24 cellular contexts compared by ENCODE assay signal in genomic region chr4:3660928-3661515, GRCh38.
DNase-seq lines count a peak whose midpoint lies in the region; ATAC-seq and TF ChIP-seq lines count a peak whose summit lies in the region.
"Had no signal": no experiment of that assay in that cellular context is flagged by ENCODE, and none has a peak within 500 bp of the region (broad histone marks: within the 10 kb centered on the region; RNA-seq: fewer than 3 reads in every experiment).

No MANE protein-coding gene starts in this region.

- H3K27ac Mint-ChIP-seq in H9 = no peak overlapping the region
- H3K27ac Mint-ChIP-seq in brain = peak overlapping the region; percentile 57 to 94 (median 89)
- H3K27ac Mint-ChIP-seq in nephron progenitor cell = no peak overlapping the region
- H3K27ac Mint-ChIP-seq: CD4-positive, CD25-positive, alpha-beta regulatory T cell had no signal

- no peak overlapping the region for H2BK15ac ChIP-seq in H9 (ENCODE audit: low read depth, low read length)

- no peak overlapping the region for H3K4me2 ChIP-seq in H9 (ENCODE audit: insufficient read depth, insufficient read length, low read length)
- H3K4me2 ChIP-seq: PC-9 had no signal

- H3K4ac ChIP-seq in H9 (ENCODE audit: low read depth, low read length) = no peak overlapping the region

- no peaks in the 10 kb centered on the region for H3K23me2 ChIP-seq in H9 (ENCODE audit: insufficient read length, low read depth, low read length, poor library complexity, severe bottlenecking)

- DNase-seq in NCI-H2171 treated with DMSO at 0.1 percent for 48 hours (lab: John Stamatoyannopoulos, UW) (peak; percentile 9), NCI-H2171 (lab: John Stamatoyannopoulos, UW) (no peak), H9 (no peak), nephron progenitor cell (no peak), NOMO-1 (lab: John Stamatoyannopoulos, UW; ENCODE audit: unreplicated experiment in 2 of 2) (no peak), cerebellum (ENCODE audit: low spot score) (no peak)
- DNase-seq: 8988T; ACHN; CD4-positive, CD25-positive, alpha-beta regulatory T cell; DMS153; DND-41; GM23248; HCEC 1CT; Kasumi-1; NCI-H226; NCI-H510A; PC-9; Right ventricle myocardium superior; T-helper 1 cell had no signal

- no peaks in the 10 kb centered on the region for H3K79me1 ChIP-seq in H9 (ENCODE audit: insufficient read depth, low read depth, low read length, poor library complexity, severe bottlenecking)

- H3K18ac ChIP-seq in H9 (ENCODE audit: insufficient read length, low read depth, low read length) = peak overlapping the region; percentile 4

- H3T11ph ChIP-seq in H9 (ENCODE audit: low read length) = no peak overlapping the region

- H2BK20ac ChIP-seq in H9 (ENCODE audit: low read depth, low read length, poor library complexity, severe bottlenecking) = no peak overlapping the region

- H3K14ac ChIP-seq in H9 (ENCODE audit: insufficient read depth, low read length) = no peak overlapping the region; the same call in 1 of the 2 replicates

- H2AK5ac ChIP-seq in H9 (ENCODE audit: insufficient read length, low read length) = no peak overlapping the region

- H3K27me3 ChIP-seq in H9 (ENCODE audit: insufficient read depth, low read length) = no peaks in the 10 kb centered on the region
- H3K27me3 ChIP-seq: BE2C had no signal

- H3K4me1 Mint-ChIP-seq in H9 = peaks cover 8 to 25% of the 10 kb centered on the region in 2 experiments
- peaks cover 65% of the 10 kb centered on the region for H3K4me1 Mint-ChIP-seq in brain
- peaks cover 41% of the 10 kb centered on the region for H3K4me1 Mint-ChIP-seq in nephron progenitor cell
- H3K4me1 Mint-ChIP-seq: CD4-positive, CD25-positive, alpha-beta regulatory T cell had no signal

- TF ChIP-seq CTCF in H9 (conservative IDR thresholded peaks at IDR 0.05) (no peak), brain (conservative IDR thresholded peaks at IDR 0.05) (no peak), nephron progenitor cell (IDR thresholded peaks at IDR 0.05) (no peak)

- 0 out of 2 replicates have a peak, but pooled peaks cover 2% of the 10 kb centered on the region for H3K4me1 ChIP-seq in H9 (ENCODE audit: insufficient read depth, low read length)

- H3K79me2 ChIP-seq in H9 (ENCODE audit: insufficient read depth, low read length) = no peaks in the 10 kb centered on the region

- no peaks in the 10 kb centered on the region for H4K20me1 ChIP-seq in H9 (ENCODE audit: control insufficient read depth, insufficient read depth, insufficient read length)

- H3K9me3 ChIP-seq in H9 (ENCODE audit: control insufficient read depth, low read depth, low read length) = no peaks in the 10 kb centered on the region
- H3K9me3 ChIP-seq: BE2C, SJSA1 had no signal

- H3K9ac ChIP-seq in H9 (ENCODE audit: extremely low read depth, insufficient read length, low read length) = no peak overlapping the region
- H3K9ac ChIP-seq: GM23248 had no signal

- no peak overlapping the region for H3K23ac ChIP-seq in H9 (ENCODE audit: insufficient read length, low read depth, low read length)

- H3K4me3 Mint-ChIP-seq in H9 = no peak overlapping the region
- peak overlapping the region in 1 of 5 experiments; percentile 73 for H3K4me3 Mint-ChIP-seq in brain
- peak overlapping the region; percentile 31 for H3K4me3 Mint-ChIP-seq in nephron progenitor cell
- H3K4me3 Mint-ChIP-seq: CD4-positive, CD25-positive, alpha-beta regulatory T cell had no signal

- ATAC-seq in HG02852 (IDR thresholded peaks at IDR 0.05; ENCODE audit: unreplicated experiment) = no peak
- ATAC-seq: K562 had no signal

- WGBS in H9 (ENCODE audit: extremely low coverage, insufficient read length, low lambda C conversion rate) = no CpG with 5 or more reads among the region's 13 CpGs

- H3K36me3 Mint-ChIP-seq in H9 (ENCODE audit: insufficient read depth in 1 of 3, low read depth in 3 of 3) (no peaks in the 10 kb centered on the region), brain (no peaks in the 10 kb centered on the region), nephron progenitor cell (ENCODE audit: low read depth) (no peaks in the 10 kb centered on the region)
- H3K36me3 Mint-ChIP-seq: CD4-positive, CD25-positive, alpha-beta regulatory T cell had no signal

- no peak overlapping the region for H4K5ac ChIP-seq in H9 (ENCODE audit: insufficient read length, low read depth, low read length)

- no peak overlapping the region for H4K8ac ChIP-seq in H9 (replicated peaks; ENCODE audit: insufficient read length, low read depth, low read length)

- no peak overlapping the region for H2BK120ac ChIP-seq in H9 (ENCODE audit: low read depth, low read length, poor library complexity, severe bottlenecking)

- no peak overlapping the region for H3K56ac ChIP-seq in H9 (ENCODE audit: insufficient read length, low read depth, low read length)

- H2BK12ac ChIP-seq in H9 (ENCODE audit: insufficient read length, low read depth, low read length) = no peak overlapping the region

- H3K27ac ChIP-seq in H9 (ENCODE audit: insufficient read length, low read depth, low read length) = no peak overlapping the region
- H3K27ac ChIP-seq: GM23248, PC-9, SJSA1 had no signal

- no peak overlapping the region for H2BK5ac ChIP-seq in H9 (ENCODE audit: insufficient read length, low read length)

- H3K27me3 Mint-ChIP-seq in H9 (ENCODE audit: low read depth) (peaks cover 17% of the 10 kb centered on the region), brain (peaks cover 4% of the 10 kb centered on the region), nephron progenitor cell (ENCODE audit: low read depth, poor library complexity) (peaks cover 24% of the 10 kb centered on the region)

- H3K9me3 Mint-ChIP-seq in H9 = no peaks in the 10 kb centered on the region; a peak in 2 of 5 replicates
- peaks cover 0 to 7% (median 0%) of the 10 kb centered on the region in 5 experiments for H3K9me3 Mint-ChIP-seq in brain
- H3K9me3 Mint-ChIP-seq in nephron progenitor cell = peaks cover 4% of the 10 kb centered on the region
- H3K9me3 Mint-ChIP-seq: CD4-positive, CD25-positive, alpha-beta regulatory T cell had no signal

- H2AFZ ChIP-seq in H9 (ENCODE audit: low read length) = no peak overlapping the region
- H2AFZ ChIP-seq: GM23248, PC-9 had no signal

- H4K91ac ChIP-seq in H9 (ENCODE audit: insufficient read length, low read depth, low read length) = no peak overlapping the region

Comparison
In these comparisons a context has a peak if more than half of its experiments do, and no peak if none do; other contexts are left out.
1. H3K27ac Mint-ChIP-seq: peak in brain (5 of 5); none in H9 (0 of 3) and nephron progenitor cell (single experiment).